8 cellular contexts compared by ENCODE assay signal in the genomic region with DNA sequence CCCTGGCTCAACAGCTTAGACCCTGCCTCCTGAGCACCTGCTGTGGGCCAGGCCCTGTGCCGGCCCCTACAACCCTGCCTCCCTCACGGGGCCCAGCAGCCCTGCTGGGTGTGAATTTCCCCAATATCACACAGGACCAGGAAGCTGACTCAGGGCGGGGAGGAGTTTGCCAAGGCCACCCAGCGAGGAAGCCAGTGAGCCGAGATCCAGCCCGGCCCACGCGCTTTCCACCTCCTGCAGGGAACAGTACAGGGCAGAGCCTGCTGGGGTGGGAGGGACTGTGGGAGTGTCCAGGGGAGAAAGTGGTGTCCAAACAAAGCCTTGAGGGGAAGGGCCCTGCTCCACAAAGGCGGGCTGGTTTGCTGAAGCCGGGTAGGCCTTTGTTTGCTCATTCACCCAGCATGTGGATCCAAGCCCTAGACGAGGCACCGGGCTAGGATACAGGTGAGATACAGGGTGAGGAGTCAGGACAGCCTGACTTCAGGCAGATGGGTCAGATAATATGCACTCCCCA. TPM values are rescaled to one million over a fixed set of nuclear protein-coding genes. Genes with fewer than 3 reads are reported as not detected.
DNase-seq lines count a peak whose midpoint lies in the region; ATAC-seq lines count a peak whose summit lies in the region.

No MANE protein-coding gene starts in this region.

- H3K9ac ChIP-seq in subcutaneous abdominal adipose tissue (ENCODE audit: low read length in 5 of 5): peak overlapping the region in 2 of 5 donors; percentile 62 to 63

- no peak overlapping the region for H3K4me3 ChIP-seq in subcutaneous abdominal adipose tissue (ENCODE audit: low read depth in 1 of 5, low read length in 5 of 5)

- ATAC-seq in left lobe of liver: peak; percentile 75

- peaks cover 4 to 57% (median 44%) of the 10 kb centered on the region in 5 donors for H3K4me1 ChIP-seq in subcutaneous abdominal adipose tissue (ENCODE audit: control insufficient read depth in 5 of 5, insufficient read depth in 5 of 5, low read length in 5 of 5)

- peak; percentile 70 for DNase-seq in ELF-1 (ENCODE audit: low read depth, low spot score)
- peak; percentile 93 for DNase-seq in NCI-H226
- peak; percentile 93 for DNase-seq in left lobe of liver (ENCODE audit: low spot score)
- no peak for DNase-seq in NCI-H526 (lab: John Stamatoyannopoulos, UW)
- no peak for DNase-seq in activated CD4-positive, alpha-beta T cell treated with anti-CD3 and anti-CD28 coated beads, Interleukin-2, amount 50 U/mL, for 4 hours
- no peak for DNase-seq in activated T-cell treated with anti-CD3 and anti-CD28 coated beads, Interleukin-2, amount 50 U/mL, for 48 hours

- peak overlapping the region; percentile 72 for H3K27ac ChIP-seq in cingulate gyrus (ENCODE audit: low read depth, low read length)
- peak overlapping the region; percentile 75 for H3K27ac ChIP-seq in subcutaneous abdominal adipose tissue (ENCODE audit: low read depth, low read length)

- no peaks in the 10 kb centered on the region for H3K9me3 ChIP-seq in subcutaneous abdominal adipose tissue (ENCODE audit: control insufficient read depth in 5 of 5, low read length in 5 of 5)

- H3K27me3 ChIP-seq in subcutaneous abdominal adipose tissue (ENCODE audit: control insufficient read depth in 5 of 5, insufficient read depth in 4 of 5, low read length in 5 of 5): peaks cover 0 to 12% (median 4%) of the 10 kb centered on the region in 5 donors

- no peaks in the 10 kb centered on the region for H3K36me3 ChIP-seq in subcutaneous abdominal adipose tissue (ENCODE audit: control insufficient read depth in 5 of 5, insufficient read depth in 5 of 5, low read length in 5 of 5)

RNA-seq across cellular contexts. Expression of a gene that starts 26.8 kb away (rescaled TPM):
- 862 TPM for total RNA-seq in left lobe of liver

RNA-seq across cellular contexts. Expression of a gene that starts 47.8 kb away (rescaled TPM):
- 0.43 TPM for total RNA-seq in left lobe of liver

RNA-seq across cellular contexts. Expression of a gene that starts 57.2 kb away (rescaled TPM):
- 2.9 TPM for total RNA-seq in left lobe of liver

Comparison
In these comparisons a context has a peak if more than half of its experiments do, and no peak if none do; other contexts are left out.
1. DNase-seq: peak in ELF-1 (single experiment), NCI-H226 (single experiment) and left lobe of liver (single experiment); none in NCI-H526 (0 of 2), activated CD4-positive, alpha-beta T cell treated with anti-CD3 and anti-CD28 coated beads, Interleukin-2, amount 50 U/mL, for 4 hours (0 of 2) and activated T-cell treated with anti-CD3 and anti-CD28 coated beads, Interleukin-2, amount 50 U/mL, for 48 hours (0 of 2).